Comparison of ENCODE assay signal across 1 cellular context in genomic region chr16:88700322-88700635, GRCh38.
TF ChIP-seq lines count a peak whose summit lies in the region.

No MANE protein-coding gene starts in this region.

TF ChIP-seq in K562, 482 proteins besides CTCF, POLR2A, EP300 and RAD21:
- TF ChIP-seq SMC3 (conservative IDR thresholded peaks at IDR 0.05; ENCODE audit: insufficient read depth, low read depth, low read length) = no peak
- TF ChIP-seq FOXJ3 (CRISPR knock-in tag; IDR thresholded peaks at IDR 0.05) = no peak
- no peak for TF ChIP-seq ELK3 (CRISPR knock-in tag; IDR thresholded peaks at IDR 0.05)
- TF ChIP-seq HDAC6 (IDR thresholded peaks at IDR 0.05; ENCODE audit: low read depth, low read length) = no peak
- no peak for TF ChIP-seq HOXB6 (CRISPR knock-in tag; IDR thresholded peaks at IDR 0.05; ENCODE audit: borderline replicate concordance)
- TF ChIP-seq POLR3A (IDR thresholded peaks at IDR 0.05; ENCODE audit: borderline replicate concordance, extremely low read depth, insufficient read depth, insufficient read length) = no peak
- TF ChIP-seq ZNF511 (CRISPR knock-in tag; IDR thresholded peaks at IDR 0.05) = peak; percentile 68; the same call in 1 of the 2 replicates
- no peak for TF ChIP-seq TRIM25 (IDR thresholded peaks at IDR 0.05; ENCODE audit: borderline replicate concordance)
- TF ChIP-seq SMARCE1 (IDR thresholded peaks at IDR 0.05) = no peak
- TF ChIP-seq ZNF785 (CRISPR knock-in tag; IDR thresholded peaks at IDR 0.05) = no peak
- no peak for TF ChIP-seq SRSF3 (IDR thresholded peaks at IDR 0.05; ENCODE audit: insufficient read depth, low read length)
- TF ChIP-seq KLF10 (CRISPR knock-in tag; IDR thresholded peaks at IDR 0.05) = no peak
- TF ChIP-seq E2F8 (IDR thresholded peaks at IDR 0.05; ENCODE audit: low read depth, partially characterized antibody) = no peak
- TF ChIP-seq THRAP3 (IDR thresholded peaks at IDR 0.05; ENCODE audit: borderline replicate concordance) = no peak
- no peak for TF ChIP-seq ZBTB7A (IDR thresholded peaks at IDR 0.05; ENCODE audit: borderline replicate concordance, control insufficient read depth, low read depth, low read length)
- TF ChIP-seq MTA2 (IDR thresholded peaks at IDR 0.05; ENCODE audit: low read depth) = no peak
- no peak for TF ChIP-seq SNAPC5 (CRISPR knock-in tag; IDR thresholded peaks at IDR 0.05)
- TF ChIP-seq ZBTB8A (IDR thresholded peaks at IDR 0.05; ENCODE audit: partially characterized antibody) = no peak
- TF ChIP-seq TEAD4 (IDR thresholded peaks at IDR 0.05; ENCODE audit: low read length) = no peak
- peak; percentile 8; the same call in 1 of the 2 replicates for TF ChIP-seq TEAD4 (CRISPR knock-in tag; IDR thresholded peaks at IDR 0.05; ENCODE audit: borderline replicate concordance)
- TF ChIP-seq ZNF197 (CRISPR knock-in tag; IDR thresholded peaks at IDR 0.05; ENCODE audit: low read depth) = no peak
- no peak for TF ChIP-seq SRF (CRISPR knock-in tag; IDR thresholded peaks at IDR 0.05)
- TF ChIP-seq AFF4 (CRISPR knock-in tag; IDR thresholded peaks at IDR 0.05) = no peak
- no peak for TF ChIP-seq NFE2 (IDR thresholded peaks at IDR 0.05; ENCODE audit: low read depth)
- TF ChIP-seq ZNF589 (CRISPR knock-in tag; IDR thresholded peaks at IDR 0.05; ENCODE audit: low read depth) = 0 out of 2 replicates have a peak, but pooled peaks have one; percentile 5
- 0 out of 2 replicates have a peak, but pooled peaks have one; percentile 32 for TF ChIP-seq ARID4B (CRISPR knock-in tag; IDR thresholded peaks at IDR 0.05)
- TF ChIP-seq HNRNPL (IDR thresholded peaks at IDR 0.05; ENCODE audit: low read depth, low read length) = no peak
